11 cellular contexts compared by ENCODE assay signal in the genomic region with DNA sequence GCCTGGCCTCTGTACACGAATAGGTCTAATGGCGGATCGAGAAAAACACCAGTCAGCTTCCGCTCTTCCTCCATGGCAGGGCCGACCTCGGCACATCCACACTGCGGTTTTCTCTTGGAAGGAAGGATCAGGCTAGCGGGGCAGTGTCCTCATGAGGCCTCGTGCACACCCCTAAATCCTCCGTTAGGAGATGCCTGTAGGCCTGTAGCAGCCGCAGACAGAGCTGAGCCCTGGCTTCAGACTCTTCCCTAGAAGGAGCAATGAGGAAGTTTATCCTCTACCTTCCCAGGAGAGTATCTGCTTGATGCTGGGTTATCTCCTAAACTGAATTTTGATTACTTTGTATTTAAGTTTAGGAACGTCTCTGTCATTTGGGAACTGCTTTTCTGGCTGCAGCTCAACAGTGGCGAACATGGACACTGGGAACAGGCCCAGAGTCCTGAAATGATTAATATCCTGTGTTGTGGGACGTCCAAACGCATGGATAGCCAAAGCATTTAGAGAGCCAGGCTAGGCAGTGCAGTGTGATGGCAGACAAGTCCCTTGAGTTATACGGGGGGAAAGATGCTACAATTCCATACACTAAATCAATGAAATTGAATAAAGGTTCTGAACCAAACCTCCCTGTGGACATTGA. TPM values are rescaled to one million over a fixed set of nuclear protein-coding genes. Genes with fewer than 3 reads are reported as not detected.
DNase-seq lines count a peak whose midpoint lies in the region; ATAC-seq and TF ChIP-seq lines count a peak whose summit lies in the region.
"Had no signal": no experiment of that assay in that cellular context is flagged by ENCODE, and none has a peak within 500 bp of the region (broad histone marks: within the 10 kb centered on the region; RNA-seq: fewer than 3 reads in every experiment).

No MANE protein-coding gene starts in this region.

- H3K56ac ChIP-seq in H9 (ENCODE audit: insufficient read length, low read depth, low read length): no peak overlapping the region

- H4K8ac ChIP-seq in H9 (replicated peaks; ENCODE audit: insufficient read length, low read depth, low read length): no peak overlapping the region

- CTCF ChIA-PET in activated CD4-positive, alpha-beta T cell treated with anti-CD3 and anti-CD28 coated beads for 36 hours (lab: Charles Lee): interaction anchor here (0.7 to 1.5 kb wide), 6 partner anchors 12 to 399 kb away, joined by 3 to 6 read pairs (median 3); no protein-coding TSS in a partner anchor

- no peak overlapping the region for H3K4me2 ChIP-seq in H9 (ENCODE audit: insufficient read depth, insufficient read length, low read length)

- ATAC-seq in left cardiac atrium (peak; percentile 76 to 83), sciatic nerve (peak; percentile 78)
- ATAC-seq in activated CD4-positive, alpha-beta T cell treated with anti-CD3 and anti-CD28 coated beads for 36 hours: no peak

- H3K27me3 ChIP-seq in WERI-Rb-1 (ENCODE audit: insufficient read depth, low read depth, severe bottlenecking) (no peaks in the 10 kb centered on the region), H9 (ENCODE audit: insufficient read depth, low read length) (no peaks in the 10 kb centered on the region)
- H3K27me3 ChIP-seq: BLaER1 treated with 17β-estradiol and CSF1 and Interleukin-3, amounts not matched to agents 10 nM and 100 nM had no signal

- peaks cover 40 to 50% of the 10 kb centered on the region in 2 experiments for H3K4me1 Mint-ChIP-seq in H9
- H3K4me1 Mint-ChIP-seq in activated CD4-positive, alpha-beta T cell treated with anti-CD3 and anti-CD28 coated beads for 36 hours: peaks cover 16% of the 10 kb centered on the region
- H3K4me1 Mint-ChIP-seq: naive B cell had no signal

- DNase-seq in Daoy (ENCODE audit: low read depth) (peak; percentile 34), WERI-Rb-1 (peak; percentile 10), left cardiac atrium (peak; percentile 42), sciatic nerve (ENCODE audit: low spot score) (no peak), medulla oblongata (ENCODE audit: extremely low spot score) (no peak), GDM1 (lab: John Stamatoyannopoulos, UW) (no peak), H9 (no peak)
- DNase-seq in activated CD4-positive, alpha-beta T cell treated with anti-CD3 and anti-CD28 coated beads for 36 hours: no peak
- DNase-seq: naive B cell had no signal

- POLR2A ChIA-PET in activated CD4-positive, alpha-beta T cell treated with anti-CD3 and anti-CD28 coated beads for 36 hours (lab: Charles Lee): no interaction called here

- no peak overlapping the region for H2BK120ac ChIP-seq in H9 (ENCODE audit: low read depth, low read length, poor library complexity, severe bottlenecking)

- peaks cover 4% of the 10 kb centered on the region for H4K20me1 ChIP-seq in H9 (ENCODE audit: control insufficient read depth, insufficient read depth, insufficient read length)
- H4K20me1 ChIP-seq: BLaER1 treated with 17β-estradiol and CSF1 and Interleukin-3, amounts not matched to agents 10 nM and 100 nM had no signal

- no peak overlapping the region for H2BK15ac ChIP-seq in H9 (ENCODE audit: low read depth, low read length)

- no peak overlapping the region for H2AFZ ChIP-seq in H9 (ENCODE audit: low read length)

- H3K27ac ChIP-seq in WERI-Rb-1: no peak overlapping the region
- no peak overlapping the region for H3K27ac ChIP-seq in H9 (ENCODE audit: insufficient read length, low read depth, low read length)
- H3K27ac ChIP-seq: BLaER1 treated with 17β-estradiol and CSF1 and Interleukin-3, amounts not matched to agents 10 nM and 100 nM had no signal

- no peak overlapping the region for H3K14ac ChIP-seq in H9 (ENCODE audit: insufficient read depth, low read length)

- H4K5ac ChIP-seq in H9 (ENCODE audit: insufficient read length, low read depth, low read length): no peak overlapping the region

- intact Hi-C loops in left cardiac atrium (cut with DNase I) (no loop called here), sciatic nerve (cut with DNase I) (no loop called here)
- intact Hi-C loops in activated CD4-positive, alpha-beta T cell treated with anti-CD3 and anti-CD28 coated beads for 36 hours (cut with DNase I, micrococcal nuclease): no loop called here

- no peak overlapping the region for H2BK12ac ChIP-seq in H9 (ENCODE audit: insufficient read length, low read depth, low read length)

- no peak overlapping the region for H3K9ac ChIP-seq in H9 (ENCODE audit: extremely low read depth, insufficient read length, low read length)
- H3K9ac ChIP-seq: BLaER1 treated with 17β-estradiol and CSF1 and Interleukin-3, amounts not matched to agents 10 nM and 100 nM had no signal

- no peak overlapping the region for H3K4me3 Mint-ChIP-seq in H9
- no peak overlapping the region for H3K4me3 Mint-ChIP-seq in activated CD4-positive, alpha-beta T cell treated with anti-CD3 and anti-CD28 coated beads for 36 hours
- H3K4me3 Mint-ChIP-seq: endodermal cell, naive B cell had no signal

- peak overlapping the region in 1 of 3 experiments; percentile 15; a peak in 2 of 7 replicates for H3K27ac Mint-ChIP-seq in H9
- no peak overlapping the region for H3K27ac Mint-ChIP-seq in activated CD4-positive, alpha-beta T cell treated with anti-CD3 and anti-CD28 coated beads for 36 hours
- H3K27ac Mint-ChIP-seq: endodermal cell, naive B cell had no signal

- H3K4me1 ChIP-seq in H9 (ENCODE audit: insufficient read depth, low read length): peaks cover 10% of the 10 kb centered on the region; the same call in 1 of the 2 replicates

- H2BK20ac ChIP-seq in H9 (ENCODE audit: low read depth, low read length, poor library complexity, severe bottlenecking): no peak overlapping the region

- no peaks in the 10 kb centered on the region for H3K36me3 ChIP-seq in WERI-Rb-1
- H3K36me3 ChIP-seq: BLaER1 treated with 17β-estradiol and CSF1 and Interleukin-3, amounts not matched to agents 10 nM and 100 nM had no signal

- H3K4ac ChIP-seq in H9 (ENCODE audit: low read depth, low read length): no peak overlapping the region

- no peak overlapping the region for H3T11ph ChIP-seq in H9 (ENCODE audit: low read length)

- no peak overlapping the region for H2BK5ac ChIP-seq in H9 (ENCODE audit: insufficient read length, low read length)

- H3K23ac ChIP-seq in H9 (ENCODE audit: insufficient read length, low read depth, low read length): no peak overlapping the region

- no CpG with 5 or more reads among the region's 16 CpGs for WGBS in H9 (ENCODE audit: extremely low coverage, insufficient read length, low lambda C conversion rate)

- no peaks in the 10 kb centered on the region; the same call in none of the 2 replicates for H3K27me3 Mint-ChIP-seq in H9 (ENCODE audit: low read depth)
- H3K27me3 Mint-ChIP-seq in activated CD4-positive, alpha-beta T cell treated with anti-CD3 and anti-CD28 coated beads for 36 hours: peaks cover 8% of the 10 kb centered on the region

- H3K18ac ChIP-seq in H9 (ENCODE audit: insufficient read length, low read depth, low read length): no peak overlapping the region

- H3K4me3 ChIP-seq in WERI-Rb-1 (ENCODE audit: low read depth, low read length): no peak overlapping the region
- H3K4me3 ChIP-seq: BLaER1 treated with 17β-estradiol and CSF1 and Interleukin-3, amounts not matched to agents 10 nM and 100 nM had no signal

- no peaks in the 10 kb centered on the region for H3K36me3 Mint-ChIP-seq in H9 (ENCODE audit: insufficient read depth in 1 of 3, low read depth in 3 of 3)
- H3K36me3 Mint-ChIP-seq in activated CD4-positive, alpha-beta T cell treated with anti-CD3 and anti-CD28 coated beads for 36 hours (ENCODE audit: low read depth): no peaks in the 10 kb centered on the region
- H3K36me3 Mint-ChIP-seq: naive B cell had no signal

- no peaks in the 10 kb centered on the region for H3K23me2 ChIP-seq in H9 (ENCODE audit: insufficient read length, low read depth, low read length, poor library complexity, severe bottlenecking)

- no peaks in the 10 kb centered on the region for H3K79me1 ChIP-seq in H9 (ENCODE audit: insufficient read depth, low read depth, low read length, poor library complexity, severe bottlenecking)

- TF ChIP-seq CTCF in WERI-Rb-1 (IDR thresholded peaks at IDR 0.05; ENCODE audit: low read depth, low read length) (no peak), H9 (conservative IDR thresholded peaks at IDR 0.05) (no peak)

- H2AK5ac ChIP-seq in H9 (ENCODE audit: insufficient read length, low read length): no peak overlapping the region

- no peaks in the 10 kb centered on the region for H3K9me3 Mint-ChIP-seq in H9
- H3K9me3 Mint-ChIP-seq in activated CD4-positive, alpha-beta T cell treated with anti-CD3 and anti-CD28 coated beads for 36 hours (ENCODE audit: low read depth): no peaks in the 10 kb centered on the region
- H3K9me3 Mint-ChIP-seq: endodermal cell, naive B cell had no signal

- H3K9me3 ChIP-seq in WERI-Rb-1 (ENCODE audit: severe bottlenecking) (no peaks in the 10 kb centered on the region), H9 (ENCODE audit: control insufficient read depth, low read depth, low read length) (no peaks in the 10 kb centered on the region)
- H3K9me3 ChIP-seq: BLaER1 treated with 17β-estradiol and CSF1 and Interleukin-3, amounts not matched to agents 10 nM and 100 nM had no signal

- no peaks in the 10 kb centered on the region for H3K79me2 ChIP-seq in H9 (ENCODE audit: insufficient read depth, low read length)

- no peak overlapping the region for H4K91ac ChIP-seq in H9 (ENCODE audit: insufficient read length, low read depth, low read length)

RNA-seq across cellular contexts. Expression of a gene that starts 16.5 kb away (rescaled TPM):
- 20.1 and 29.8 TPM in 2 replicates for total RNA-seq in Daoy (2014; rRNA removed; shearing (Covaris generic))
- total RNA-seq in left cardiac atrium: 10 to 100 TPM in 1 of 2 donors, 1 to 10 TPM in 1; 7.8 to 17.0 TPM
- 25.6 TPM for total RNA-seq in sciatic nerve
- 3.2 and 3.3 TPM in 2 replicates for total RNA-seq in H9 (2021)
- 10 to 100 TPM; 18.6 to 20.2 TPM for total RNA-seq in activated CD4-positive, alpha-beta T cell treated with anti-CD3 and anti-CD28 coated beads for 36 hours

Comparison
In these comparisons a context has a peak if more than half of its experiments do, and no peak if none do; other contexts are left out.
1. DNase-seq: peak in Daoy (single experiment), WERI-Rb-1 (single experiment) and left cardiac atrium (single experiment); none in sciatic nerve (single experiment), medulla oblongata (single experiment), GDM1 (single experiment), H9 (single experiment) and activated CD4-positive, alpha-beta T cell treated with anti-CD3 and anti-CD28 coated beads for 36 hours (single experiment).